Comparison of ENCODE assay signal across 10 cellular contexts in the genomic region with DNA sequence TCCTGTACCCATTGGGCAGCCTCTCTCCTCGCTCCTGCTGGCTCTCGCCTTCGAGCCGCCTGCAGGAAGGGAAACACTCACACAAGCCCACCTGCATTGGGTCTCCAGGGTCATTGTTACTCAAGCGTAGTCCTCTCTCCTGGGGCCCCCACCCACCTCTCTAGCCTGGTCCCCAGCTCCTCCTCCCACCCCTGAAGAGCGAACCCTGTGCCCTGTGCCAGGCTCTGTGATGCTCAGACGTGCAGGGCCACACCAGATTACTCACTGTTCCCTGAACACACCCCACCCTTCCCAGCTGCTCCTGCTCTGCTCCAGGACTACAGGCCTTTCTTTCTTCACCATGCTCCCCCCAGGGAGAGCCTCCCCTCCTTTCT.
DNase-seq lines count a peak whose midpoint lies in the region; ATAC-seq, FAIRE-seq and TF ChIP-seq lines count a peak whose summit lies in the region.
"Had no signal": no experiment of that assay in that cellular context is flagged by ENCODE, and none has a peak within 500 bp of the region (broad histone marks: within the 10 kb centered on the region; RNA-seq: fewer than 3 reads in every experiment).

No MANE protein-coding gene starts in this region.

- DNase-seq in RWPE2 (ENCODE audit: low spot score) (no peak), esophagus squamous epithelium (lab: John Stamatoyannopoulos, UW) (no peak), posterior vena cava (ENCODE audit: low spot score) (peak; percentile 83), H54 (ENCODE audit: insufficient read length, low spot score) (no peak), SKM-1 (lab: John Stamatoyannopoulos, UW; ENCODE audit: unreplicated experiment) (no peak), KBM-7 (no peak)
- DNase-seq: CD8-positive, alpha-beta T cell; cerebellar nuclear complex had no signal

- H3K27me3 ChIP-seq in RWPE2 (ENCODE audit: insufficient read depth, poor library complexity, severe bottlenecking) (no peaks in the 10 kb centered on the region), esophagus squamous epithelium (no peaks in the 10 kb centered on the region)

- H3K4me1 ChIP-seq in RWPE2 (ENCODE audit: insufficient read depth, poor library complexity, severe bottlenecking) (peaks cover 32% of the 10 kb centered on the region), esophagus squamous epithelium (peaks cover 34 to 96% (median 42%) of the 10 kb centered on the region in 3 donors)

- no peaks in the 10 kb centered on the region for H3K36me3 ChIP-seq in RWPE2 (ENCODE audit: low read depth)
- no peaks in the 10 kb centered on the region for H3K36me3 ChIP-seq in esophagus squamous epithelium

- ATAC-seq in RWPE2 (ENCODE audit: low read depth) (no peak), GM18502 (IDR thresholded peaks at IDR 0.05; ENCODE audit: poor library complexity, unreplicated experiment) (no peak)

- intact Hi-C loops in esophagus squamous epithelium (cut with DNase I) (loop anchor here (10.0 kb wide), 1 partner anchor 70 kb away; no protein-coding TSS in a partner anchor), posterior vena cava (cut with DNase I) (loop anchor here (2.0 to 10.0 kb wide), 5 partner anchors 67 to 240 kb away; no protein-coding TSS in a partner anchor)

- H3K4me3 ChIP-seq in RWPE2 (ENCODE audit: severe bottlenecking) (no peak overlapping the region), esophagus squamous epithelium (no peak overlapping the region)

- TF ChIP-seq CTCF in C4-2B (conservative IDR thresholded peaks at IDR 0.05) (no peak), RWPE2 (IDR thresholded peaks at IDR 0.05; ENCODE audit: poor library complexity, severe bottlenecking) (no peak), esophagus squamous epithelium (IDR thresholded peaks at IDR 0.05) (no peak)

- no peak for FAIRE-seq in H54 (lab: Jason Lieb, UNC)

- H3K27ac ChIP-seq in C4-2B = peak overlapping the region; percentile 26; the same call in 1 of the 2 replicates
- peak overlapping the region; percentile 47 for H3K27ac ChIP-seq in RWPE2 (ENCODE audit: poor library complexity, severe bottlenecking)
- peak overlapping the region; percentile 85 to 96 (median 92) for H3K27ac ChIP-seq in esophagus squamous epithelium

- H3K9me3 ChIP-seq in RWPE2 (ENCODE audit: severe bottlenecking) = no peaks in the 10 kb centered on the region
- H3K9me3 ChIP-seq in esophagus squamous epithelium = no peaks in the 10 kb centered on the region

- WGBS in esophagus squamous epithelium, 2 donors = 23 to 39% methylated on average over 6 to 7 of the region's 7 CpGs

- TF ChIP-seq POLR2A in esophagus squamous epithelium (IDR thresholded peaks at IDR 0.05) (no peak), H54 (IDR thresholded peaks at IDR 0.05; ENCODE audit: low read depth, low read length) (no peak)

- in situ Hi-C loops in KBM-7 (cut with MboI; ENCODE audit: low pct_unique_long_range_greater_than_20kb, low sequenced_read_pairs) = no loop called here

Comparison
In these comparisons a context has a peak if more than half of its experiments do, and no peak if none do; other contexts are left out.
1. H3K27ac ChIP-seq: peak in every context shown above with its lines; median percentile 92 in esophagus squamous epithelium; 47 in RWPE2; 26 in C4-2B.